In genomic region chr2:214713080-214713830, GRCh38 we compare ENCODE assay signal across 18 cellular contexts.
DNase-seq lines count a peak whose midpoint lies in the region; ATAC-seq, FAIRE-seq and TF ChIP-seq lines count a peak whose summit lies in the region.
"Had no signal": no experiment of that assay in that cellular context is flagged by ENCODE, and none has a peak within 500 bp of the region (broad histone marks: within the 10 kb centered on the region; RNA-seq: fewer than 3 reads in every experiment).

No MANE protein-coding gene starts in this region.

- peaks cover 14% of the 10 kb centered on the region for H3K4me1 ChIP-seq in body of pancreas
- H3K4me1 ChIP-seq in pancreas = peaks cover 0 to 8% (median 0%) of the 10 kb centered on the region in 3 donors

- FAIRE-seq in islet of Langerhans (lab: Jason Lieb, UNC) = peak; percentile 33
- FAIRE-seq in pancreas (lab: Jason Lieb, UNC) = no peak

- intact Hi-C loops in body of pancreas (cut with DNase I) (no loop called here), pancreas (cut with DNase I) (no loop called here)

- H3K4me3 ChIP-seq in body of pancreas (no peak overlapping the region), pancreas (no peak overlapping the region)
- H3K4me3 ChIP-seq: BLaER1 treated with 17β-estradiol and CSF1 and Interleukin-3, amounts not matched to agents 10 nM and 100 nM had no signal

- ATAC-seq in body of pancreas (peak; percentile 98), pancreas (peak; percentile 97 to 99 (median 98)), HG02588 (IDR thresholded peaks at IDR 0.05; ENCODE audit: unreplicated experiment) (no peak)
- ATAC-seq: HCT116 had no signal

- no peak for TF ChIP-seq POLR2A in body of pancreas (IDR thresholded peaks at IDR 0.05)

- H3K9me3 ChIP-seq in body of pancreas = no peaks in the 10 kb centered on the region
- H3K9me3 ChIP-seq in pancreas = no peaks in the 10 kb centered on the region

- no peaks in the 10 kb centered on the region for H3K36me3 ChIP-seq in body of pancreas (replicated peaks in 1 of 2; ENCODE audit: insufficient read depth in 1 of 2, low read depth in 2 of 2)
- no peaks in the 10 kb centered on the region for H3K36me3 ChIP-seq in pancreas

- WGBS in body of pancreas, 2 donors = 18 to 22% methylated on average over 8 of the region's 8 CpGs
- 18 to 23% methylated on average over 8 of the region's 8 CpGs for WGBS in pancreas, 2 donors

- H3K27me3 ChIP-seq in body of pancreas (no peaks in the 10 kb centered on the region), pancreas (no peaks in the 10 kb centered on the region)
- H3K27me3 ChIP-seq: BLaER1 treated with 17β-estradiol and CSF1 and Interleukin-3, amounts not matched to agents 10 nM and 100 nM had no signal

- no peak for TF ChIP-seq CTCF in body of pancreas (IDR thresholded peaks at IDR 0.05)
- TF ChIP-seq CTCF in pancreas (IDR thresholded peaks at IDR 0.05) = no peak

- DNase-seq in NCI-H2029 treated with DMSO at 0.1 percent for 48 hours (lab: John Stamatoyannopoulos, UW) (peak; percentile 79), body of pancreas (peak; percentile 44 to 71 (median 52)), pancreas (peak in 4 of 6 donors; percentile 17 to 72 (median 44)), NCI-H748 treated with DMSO at 0.1 percent for 48 hours (lab: John Stamatoyannopoulos, UW) (no peak), NCI-H187 treated with DMSO at 0.1 percent for 48 hours (lab: John Stamatoyannopoulos, UW) (no peak)
- no peak for DNase-seq in activated CD8-positive, alpha-beta memory T cell treated with anti-CD3 and anti-CD28 coated beads, Interleukin-2, amount 50 U/mL, for 4 hours
- DNase-seq: KG1; NCI-H1048; NCI-H1436 treated with DMSO at 0.1 percent for 48 hours; NCI-H2107; NCI-H226; NCI-H526; NK-92 treated with Interleukin-12 subunit alpha and Interleukin-12 subunit beta, amount 100 ng/mL, for 24 hours had no signal

- H3K27ac ChIP-seq in body of pancreas (peak overlapping the region in 2 of 4 donors; percentile 4 to 49), pancreas (no peak overlapping the region)
- H3K27ac ChIP-seq: BLaER1 treated with 17β-estradiol and CSF1 and Interleukin-3, amounts not matched to agents 10 nM and 100 nM; HL-60 had no signal

Comparison
In these comparisons a context has a peak if more than half of its experiments do, and no peak if none do; other contexts are left out.
1. DNase-seq: peak in NCI-H2029 treated with DMSO at 0.1 percent for 48 hours (single experiment), body of pancreas (4 of 4) and pancreas (4 of 6); none in activated CD8-positive, alpha-beta memory T cell treated with anti-CD3 and anti-CD28 coated beads, Interleukin-2, amount 50 U/mL, for 4 hours (single experiment), NCI-H748 treated with DMSO at 0.1 percent for 48 hours (single experiment) and NCI-H187 treated with DMSO at 0.1 percent for 48 hours (single experiment).